In the genomic region with DNA sequence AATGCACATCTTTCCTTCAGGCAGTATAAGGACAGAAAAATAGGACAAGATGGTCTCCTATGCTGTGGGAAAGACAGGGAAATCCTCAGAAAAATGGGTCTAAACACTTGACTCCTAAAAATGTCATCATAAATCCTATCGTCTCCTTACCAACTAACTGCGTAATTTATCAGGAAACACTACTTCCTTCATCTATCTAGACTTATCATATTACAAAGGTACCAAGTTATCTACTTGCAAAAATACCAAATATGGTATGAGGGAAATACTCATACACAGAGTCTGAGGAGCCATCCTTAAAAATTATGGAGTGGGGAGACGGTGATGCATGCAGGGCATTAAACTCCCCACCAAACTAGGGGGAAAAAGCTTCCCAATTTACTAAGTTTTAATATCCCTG, we compare ENCODE assay signal across 17 cellular contexts. TPM values are rescaled to one million over a fixed set of nuclear protein-coding genes. Genes with fewer than 3 reads are reported as not detected.
DNase-seq lines count a peak whose midpoint lies in the region; ATAC-seq and TF ChIP-seq lines count a peak whose summit lies in the region.
"Had no signal": no experiment of that assay in that cellular context is flagged by ENCODE, and none has a peak within 500 bp of the region (broad histone marks: within the 10 kb centered on the region; RNA-seq: fewer than 3 reads in every experiment).

No MANE protein-coding gene starts in this region.

- H3K9me3 ChIP-seq in RWPE2 (ENCODE audit: severe bottlenecking), result no peaks in the 10 kb centered on the region
- H3K9me3 ChIP-seq: esophagus muscularis mucosa, SJSA1, vagina had no signal

- no peak overlapping the region for H3K4me3 Mint-ChIP-seq in activated naive CD8-positive, alpha-beta T cell
- no peak overlapping the region for H3K4me3 Mint-ChIP-seq in activated naive CD8-positive, alpha-beta T cell treated with anti-CD3 and anti-CD28 coated beads for 36 hours
- no peak overlapping the region for H3K4me3 Mint-ChIP-seq in endothelial cell (ENCODE audit: unreplicated experiment)

- H3K9me3 Mint-ChIP-seq in activated naive CD8-positive, alpha-beta T cell (ENCODE audit: low read depth), result no peaks in the 10 kb centered on the region
- no peaks in the 10 kb centered on the region for H3K9me3 Mint-ChIP-seq in activated naive CD8-positive, alpha-beta T cell treated with anti-CD3 and anti-CD28 coated beads for 36 hours
- H3K9me3 Mint-ChIP-seq in endothelial cell (ENCODE audit: unreplicated experiment), result no peaks in the 10 kb centered on the region

- no peaks in the 10 kb centered on the region for H3K27me3 ChIP-seq in RWPE2 (ENCODE audit: insufficient read depth, poor library complexity, severe bottlenecking)
- H3K27me3 ChIP-seq: esophagus muscularis mucosa, SJSA1, vagina had no signal

- peaks cover 3% of the 10 kb centered on the region for H3K36me3 ChIP-seq in RWPE2 (ENCODE audit: low read depth)
- H3K36me3 ChIP-seq: esophagus muscularis mucosa, vagina had no signal

- H3K4me1 Mint-ChIP-seq in activated naive CD8-positive, alpha-beta T cell (ENCODE audit: low read depth), result peaks cover 84% of the 10 kb centered on the region
- peaks cover 77% of the 10 kb centered on the region for H3K4me1 Mint-ChIP-seq in activated naive CD8-positive, alpha-beta T cell treated with anti-CD3 and anti-CD28 coated beads for 36 hours
- peaks cover 30% of the 10 kb centered on the region for H3K4me1 Mint-ChIP-seq in endothelial cell (ENCODE audit: unreplicated experiment)

- no peak for ATAC-seq in RWPE2 (ENCODE audit: low read depth)
- ATAC-seq in activated CD4-positive, CD25-positive, alpha-beta regulatory T cell treated with anti-CD3 and anti-CD28 coated beads, Interleukin-2, amount 50 U/mL, for 24 hours, result no peak
- ATAC-seq in GM19455 (IDR thresholded peaks at IDR 0.05; ENCODE audit: unreplicated experiment), result no peak

- H3K36me3 Mint-ChIP-seq in activated naive CD8-positive, alpha-beta T cell, result peaks cover 5% of the 10 kb centered on the region
- H3K36me3 Mint-ChIP-seq in activated naive CD8-positive, alpha-beta T cell treated with anti-CD3 and anti-CD28 coated beads for 36 hours, result peaks cover 27% of the 10 kb centered on the region
- peaks cover 3% of the 10 kb centered on the region for H3K36me3 Mint-ChIP-seq in endothelial cell (ENCODE audit: low read depth, unreplicated experiment)

- H3K27ac ChIP-seq in RWPE2 (ENCODE audit: poor library complexity, severe bottlenecking), result peak overlapping the region; percentile 6
- H3K27ac ChIP-seq: esophagus muscularis mucosa, SJSA1, vagina had no signal

- H3K27me3 Mint-ChIP-seq in activated naive CD8-positive, alpha-beta T cell, result no peaks in the 10 kb centered on the region
- H3K27me3 Mint-ChIP-seq in activated naive CD8-positive, alpha-beta T cell treated with anti-CD3 and anti-CD28 coated beads for 36 hours, result no peaks in the 10 kb centered on the region
- no peaks in the 10 kb centered on the region for H3K27me3 Mint-ChIP-seq in endothelial cell (ENCODE audit: unreplicated experiment)
- H3K27me3 Mint-ChIP-seq: brain had no signal

- TF ChIP-seq CTCF in RWPE2 (IDR thresholded peaks at IDR 0.05; ENCODE audit: poor library complexity, severe bottlenecking) (no peak), endothelial cell (IDR thresholded peaks at IDR 0.05; ENCODE audit: unreplicated experiment) (no peak)

- no peak for DNase-seq in activated naive CD8-positive, alpha-beta T cell treated with anti-CD3 and anti-CD28 coated beads for 36 hours
- no peak for DNase-seq in RWPE2 (ENCODE audit: low spot score)
- no peak for DNase-seq in endothelial cell (ENCODE audit: low spot score)
- DNase-seq in HuH-7 (ENCODE audit: low spot score), result no peak
- no peak for DNase-seq in DMS53 (lab: John Stamatoyannopoulos, UW)
- DNase-seq: activated gamma-delta T cell treated with Interleukin-2 at 50 U/mL for 16 hours, H7, NCI-H187 treated with DMSO at 0.1 percent for 48 hours, NCI-H510A, posterior cingulate gyrus had no signal

- peaks cover 35% of the 10 kb centered on the region for H3K4me1 ChIP-seq in RWPE2 (ENCODE audit: insufficient read depth, poor library complexity, severe bottlenecking)

- H3K27ac Mint-ChIP-seq in activated naive CD8-positive, alpha-beta T cell, result peak overlapping the region; percentile 41
- H3K27ac Mint-ChIP-seq in activated naive CD8-positive, alpha-beta T cell treated with anti-CD3 and anti-CD28 coated beads for 36 hours, result no peak overlapping the region
- peak overlapping the region; percentile 53 for H3K27ac Mint-ChIP-seq in endothelial cell (ENCODE audit: unreplicated experiment)

- H3K4me3 ChIP-seq in RWPE2 (ENCODE audit: severe bottlenecking), result no peak overlapping the region
- H3K4me3 ChIP-seq: esophagus muscularis mucosa, SJSA1, vagina had no signal

RNA-seq across cellular contexts. Expression of gene GRB2, which starts 44.1 kb away (rescaled TPM):
- total RNA-seq in activated naive CD8-positive, alpha-beta T cell treated with anti-CD3 and anti-CD28 coated beads for 36 hours, result 100 to 1,000 TPM; 161 to 165 TPM
- 95.0 TPM for total RNA-seq in endothelial cell (ENCODE audit: unreplicated experiment)
